8 cellular contexts compared by ENCODE assay signal in the genomic region with DNA sequence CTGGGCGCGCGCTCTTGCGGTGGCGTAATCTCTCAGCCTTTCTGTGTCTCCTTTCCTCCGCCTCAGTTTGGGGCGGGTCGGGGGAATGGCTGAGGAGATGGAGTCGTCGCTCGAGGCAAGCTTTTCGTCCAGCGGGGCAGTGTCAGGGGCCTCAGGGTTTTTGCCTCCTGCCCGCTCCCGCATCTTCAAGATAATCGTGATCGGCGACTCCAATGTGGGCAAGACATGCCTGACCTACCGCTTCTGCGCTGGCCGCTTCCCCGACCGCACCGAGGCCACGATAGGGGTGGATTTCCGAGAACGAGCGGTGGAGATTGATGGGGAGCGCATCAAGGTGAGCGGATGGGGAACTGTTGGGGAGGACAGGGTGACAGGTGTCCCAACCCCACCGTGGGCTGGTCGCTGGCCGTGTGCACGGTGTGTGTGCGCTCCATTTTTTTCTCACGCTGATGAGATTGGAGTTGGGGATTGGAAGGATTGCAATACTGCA. TPM values are rescaled to one million over a fixed set of nuclear protein-coding genes. Genes with fewer than 3 reads are reported as not detected.
A peak's percentile ranks its signal among the peaks of the same experiment; 100 is the strongest.
DNase-seq lines count a peak whose midpoint lies in the region; ATAC-seq, FAIRE-seq and TF ChIP-seq lines count a peak whose summit lies in the region.

A gene (plus strand): TSS at position 11 of the 490 bp plus-strand sequence. CDS start 75 bp downstream, at position 86.

- H3K4me3 ChIP-seq in MM.1S (ENCODE audit: low read length) = peak within 1 kb of the TSS; percentile 98
- peak within 1 kb of the TSS; percentile 96 for H3K4me3 ChIP-seq in bronchial epithelial cell (ENCODE audit: low read depth, low read length)
- H3K4me3 ChIP-seq in suprapubic skin = peak within 1 kb of the TSS; percentile 84

- peak in 1 of 2 donors; percentile 61 for TF ChIP-seq POLR2A in suprapubic skin (IDR thresholded peaks at IDR 0.05)

- no peaks in the 10 kb centered on the region for H3K36me3 ChIP-seq in MM.1S (replicated peaks; ENCODE audit: insufficient read depth, low read length)
- H3K36me3 ChIP-seq in bronchial epithelial cell (ENCODE audit: control insufficient read depth, insufficient read depth, low read length) = no peaks in the 10 kb centered on the region
- H3K36me3 ChIP-seq in suprapubic skin = no peaks in the 10 kb centered on the region

- H3K27me3 ChIP-seq in MM.1S (replicated peaks; ENCODE audit: insufficient read depth, low read length) (no peaks in the 10 kb centered on the region), bronchial epithelial cell (ENCODE audit: control insufficient read depth, insufficient read depth, low read length) (no peaks in the 10 kb centered on the region), suprapubic skin (no peaks in the 10 kb centered on the region)

- DNase-seq in GM10266 (ENCODE audit: extremely low spot score) (no peak), MM.1S (no peak), bronchial epithelial cell (ENCODE audit: low read depth) (peak; percentile 13), left lobe of liver (ENCODE audit: low spot score) (no peak), suprapubic skin (ENCODE audit: low spot score in 2 of 2) (peak; percentile 95), islet precursor cell (no peak), superior temporal gyrus (ENCODE audit: extremely low spot score) (no peak)

- H3K9me2 ChIP-seq in MM.1S (replicated peaks; ENCODE audit: insufficient read depth, low read length) = no peaks in the 10 kb centered on the region

- H3K4me2 ChIP-seq in MM.1S (ENCODE audit: low read depth, low read length) = peak within 1 kb of the TSS; percentile 90

- H3K9ac ChIP-seq in MM.1S (ENCODE audit: low read length) = peak within 1 kb of the TSS; percentile 91

- peak; percentile 4 for TF ChIP-seq CTCF in GM10266 (IDR thresholded peaks at IDR 0.05; ENCODE audit: control insufficient read depth, insufficient read depth, low read depth, missing control alignments)
- no peak for TF ChIP-seq CTCF in MM.1S (IDR thresholded peaks at IDR 0.05; ENCODE audit: low read length)
- TF ChIP-seq CTCF in bronchial epithelial cell (IDR thresholded peaks at IDR 0.05; ENCODE audit: insufficient read depth, low read length, severe bottlenecking) = no peak
- TF ChIP-seq CTCF in suprapubic skin (IDR thresholded peaks at IDR 0.05) = no peak

- H3K79me2 ChIP-seq in MM.1S (ENCODE audit: low read length) = peaks cover 79% of the 10 kb centered on the region

- peaks cover 22% of the 10 kb centered on the region for H3K4me1 ChIP-seq in MM.1S (ENCODE audit: low read length)
- H3K4me1 ChIP-seq in suprapubic skin = peaks cover 61% of the 10 kb centered on the region

- peaks cover 24% of the 10 kb centered on the region for H3F3A ChIP-seq in MM.1S (ENCODE audit: insufficient read depth, low read length)

- H4K20me1 ChIP-seq in MM.1S (ENCODE audit: insufficient read depth, low read length) = no peaks in the 10 kb centered on the region

- peak; percentile 4 for ATAC-seq in GM21576 (IDR thresholded peaks at IDR 0.05; ENCODE audit: unreplicated experiment)
- no peak for ATAC-seq in left lobe of liver

- H3K27ac ChIP-seq in MM.1S (ENCODE audit: low read length) = peak within 1 kb of the TSS; percentile 95
- H3K27ac ChIP-seq in suprapubic skin = peak within 1 kb of the TSS; percentile 96

- no peak for FAIRE-seq in bronchial epithelial cell (lab: Jason Lieb, UNC)

- TF ChIP-seq EP300 in suprapubic skin (IDR thresholded peaks at IDR 0.05) = no peak

- H3K9me3 ChIP-seq in MM.1S (replicated peaks; ENCODE audit: insufficient read depth, low read length) (no peaks in the 10 kb centered on the region), suprapubic skin (no peaks in the 10 kb centered on the region)

- 0% methylated on average over 23 of the region's 36 CpGs for WGBS in suprapubic skin

- H2AFZ ChIP-seq in MM.1S (ENCODE audit: low read length) = peak within 1 kb of the TSS; percentile 95

RNA-seq across cellular contexts. Expression of the gene that starts here (rescaled TPM):
- total RNA-seq in bronchial epithelial cell (9.2 and 10.0 TPM in 2 replicates), left lobe of liver (12.4 TPM), suprapubic skin (10 to 100 TPM in 1 of 4 donors, 1 to 10 TPM in 3; 8.1 to 10.8 (median 9.2) TPM)

Comparison
In these comparisons a context has a peak if more than half of its experiments do, and no peak if none do; other contexts are left out.
1. DNase-seq: peak in bronchial epithelial cell (single experiment) and suprapubic skin (2 of 2); none in GM10266 (single experiment), MM.1S (single experiment), left lobe of liver (single experiment), islet precursor cell (single experiment) and superior temporal gyrus (single experiment).
2. Peak in every context shown above with its lines, with median percentiles within 50 percentile points of each other: H3K4me3 ChIP-seq.